ENCODE assay signal across 8 cellular contexts in genomic region chrX:139691843-139692505, GRCh38. TPM values are rescaled to one million over a fixed set of nuclear protein-coding genes. Genes with fewer than 3 reads are reported as not detected.
A peak's percentile ranks its signal among the peaks of the same experiment; 100 is the strongest.
DNase-seq lines count a peak whose midpoint lies in the region; ATAC-seq and TF ChIP-seq lines count a peak whose summit lies in the region.

No MANE protein-coding gene starts in this region.

- H3K36me3 Mint-ChIP-seq in natural killer cell = no peaks in the 10 kb centered on the region

- H3K4me3 Mint-ChIP-seq in natural killer cell = peak overlapping the region; percentile 82

- ATAC-seq in HG02763 (IDR thresholded peaks at IDR 0.05; ENCODE audit: unreplicated experiment) = peak; percentile 37
- ATAC-seq in natural killer cell = peak in 2 of 3 donors; percentile 34 to 55
- ATAC-seq in GM18867 (IDR thresholded peaks at IDR 0.05; ENCODE audit: unreplicated experiment) = no peak

- H3K4me3 ChIP-seq in epithelial cell of proximal tubule (ENCODE audit: low read depth, low read length) (peak overlapping the region; percentile 44), BE2C (ENCODE audit: low read depth, low read length) (no peak overlapping the region)

- peaks cover 0 to 14% of the 10 kb centered on the region in 2 donors for H3K27me3 Mint-ChIP-seq in natural killer cell (ENCODE audit: low read depth in 2 of 2)

- no peaks in the 10 kb centered on the region for H3K36me3 ChIP-seq in BE2C

- no peak overlapping the region for H3K27ac Mint-ChIP-seq in natural killer cell

- DNase-seq in AG20443 (ENCODE audit: low spot score) (peak; percentile 8), epithelial cell of proximal tubule (ENCODE audit: low read depth) (no peak), natural killer cell (no peak), SKM-1 treated with dmso at 0.1 percent for 144 hours (lab: John Stamatoyannopoulos, UW; ENCODE audit: unreplicated experiment) (no peak), BE2C (no peak)
- no peak for DNase-seq in activated naive CD4-positive, alpha-beta T cell (lab: John Stamatoyannopoulos, UW)

- no peaks in the 10 kb centered on the region for H3K9me3 ChIP-seq in BE2C

- intact Hi-C loops in natural killer cell (cut with micrococcal nuclease) = no loop called here

- TF ChIP-seq CTCF in epithelial cell of proximal tubule (conservative IDR thresholded peaks at IDR 0.05; ENCODE audit: low read depth, low read length) = no peak
- no peak for TF ChIP-seq CTCF in natural killer cell (IDR thresholded peaks at IDR 0.05)
- TF ChIP-seq CTCF in BE2C (IDR thresholded peaks at IDR 0.05; ENCODE audit: low read depth, low read length) = no peak

- H3K4me1 ChIP-seq in BE2C = no peaks in the 10 kb centered on the region

- no peaks in the 10 kb centered on the region; the same call in 1 of the 2 replicates for H3K27me3 ChIP-seq in BE2C

- H3K9me3 Mint-ChIP-seq in natural killer cell = no peaks in the 10 kb centered on the region

- H3K4me1 Mint-ChIP-seq in natural killer cell = peaks cover 0 to 11% of the 10 kb centered on the region in 2 donors

RNA-seq across cellular contexts. Expression of gene MCF2, which starts 16.0 kb away (rescaled TPM):
- total RNA-seq in epithelial cell of proximal tubule (0.07 and 0.17 TPM in 2 replicates), natural killer cell (1 to 10 TPM; 2.7 to 4.0 (median 3.1) TPM)
- not detected for polyA plus RNA-seq in BE2C (2012; ENCODE audit: insufficient read depth, insufficient read length, low read depth)
